ENCODE assay signal across 1 cellular context in genomic region chr7:151662291-151662690, GRCh38.
TF ChIP-seq lines count a peak whose summit lies in the region.

No MANE protein-coding gene starts in this region.

TF ChIP-seq in GM23338, 12 proteins besides CTCF, POLR2A, EP300 and RAD21 (continued from another document):
- TF ChIP-seq ZNF462 (CRISPR knock-in tag; IDR thresholded peaks at IDR 0.05) (no peak), STAT1 (IDR thresholded peaks at IDR 0.05; ENCODE audit: unreplicated experiment) (no peak), ZNF114 (CRISPR knock-in tag; IDR thresholded peaks at IDR 0.05) (no peak), NANOG (IDR thresholded peaks at IDR 0.05; ENCODE audit: borderline replicate concordance) (no peak), REST (IDR thresholded peaks at IDR 0.05; ENCODE audit: unreplicated experiment) (no peak), EZH2 (IDR thresholded peaks at IDR 0.05; ENCODE audit: low read depth, unreplicated experiment) (no peak), JUNB (IDR thresholded peaks at IDR 0.05; ENCODE audit: unreplicated experiment) (no peak), ZNF331 (CRISPR knock-in tag; IDR thresholded peaks at IDR 0.05; ENCODE audit: low read depth) (no peak), ETS1 (IDR thresholded peaks at IDR 0.05) (no peak)
TF ChIP-seq in GM23338: peak in this region for 0.
